Comparison of ENCODE assay signal across 29 cellular contexts in genomic region chr5:32833127-32833526, GRCh38.
"Had no signal": no experiment of that assay in that cellular context is flagged by ENCODE, and none has a peak within 500 bp of the region (broad histone marks: within the 10 kb centered on the region; RNA-seq: fewer than 3 reads in every experiment).

No MANE protein-coding gene starts in this region.

- H3K9ac ChIP-seq: KMS-11 had no signal

- H3K9me3 Mint-ChIP-seq: activated CD4-positive, alpha-beta T cell treated with anti-CD3 and anti-CD28 coated beads, Interleukin-2, amount 10 ng/mL, durations not matched to agents 7 days and 5 days; T-helper 1 cell treated with Interleukin-12 subunit alpha and Interleukin-12 subunit beta and Interleukin-4 antibody, amounts not matched to agents 30 μg/mL and 1 μg/mL, for 36 hours had no signal

- H3K36me3 Mint-ChIP-seq: activated CD4-positive, alpha-beta memory T cell treated with anti-CD3 and anti-CD28 coated beads for 36 hours; activated naive CD4-positive, alpha-beta T cell treated with anti-CD3 and anti-CD28 coated beads, Interleukin-2, amount 10 ng/mL, durations not matched to agents 7 days and 5 days; activated naive CD8-positive, alpha-beta T cell treated with anti-CD3 and anti-CD28 coated beads for 36 hours; IgD-negative memory B cell had no signal

- H3K4me1 Mint-ChIP-seq: activated T-helper 17 cell treated with anti-CD3 and anti-CD28 coated beads, Interleukin-2, amount 50 U/mL, for 72 hours; IgD-negative memory B cell had no signal

- H3K27me3 ChIP-seq: breast epithelium, MG63, Peyer's patch, SJCRH30 had no signal

- H3K27me3 Mint-ChIP-seq: activated CD4-positive, alpha-beta memory T cell treated with anti-CD3 and anti-CD28 coated beads for 36 hours; activated CD4-positive, alpha-beta T cell treated with anti-CD3 and anti-CD28 coated beads, Interleukin-2, amount 10 ng/mL, durations not matched to agents 7 days and 5 days; activated naive CD4-positive, alpha-beta T cell treated with anti-CD3 and anti-CD28 coated beads, Interleukin-2, amount 10 ng/mL, durations not matched to agents 7 days and 5 days; activated naive CD8-positive, alpha-beta T cell treated with anti-CD3 and anti-CD28 coated beads for 36 hours; IgD-negative memory B cell had no signal

- H3K27ac ChIP-seq: breast epithelium, KMS-11, Peyer's patch, RWPE1, SJCRH30 had no signal

- ATAC-seq: activated T-helper 17 cell treated with anti-CD3 and anti-CD28 coated beads, Interleukin-2, amount 50 U/mL, for 72 hours had no signal

- H3K4me1 ChIP-seq: breast epithelium, Peyer's patch had no signal

- DNase-seq: activated CD4-positive, alpha-beta memory T cell treated with anti-CD3 and anti-CD28 coated beads for 36 hours; activated CD4-positive, alpha-beta T cell treated with anti-CD3 and anti-CD28 coated beads, Interleukin-2, amount 10 ng/mL, durations not matched to agents 7 days and 5 days; activated CD4-positive, CD25-positive, alpha-beta regulatory T cell; activated CD8-positive, alpha-beta memory T cell treated with anti-CD3 and anti-CD28 coated beads for 24 hours; activated gamma-delta T cell treated with Interleukin-2 at 50 U/mL for 16 hours; activated naive CD4-positive, alpha-beta T cell treated with anti-CD3 and anti-CD28 coated beads, Interleukin-2, amount 10 ng/mL, durations not matched to agents 7 days and 5 days; activated naive CD8-positive, alpha-beta T cell treated with anti-CD3 and anti-CD28 coated beads for 36 hours; activated T-cell treated with anti-CD3 and anti-CD28 coated beads for 4 hours; activated T-cell treated with anti-CD3 and anti-CD28 coated beads, Interleukin-2, amount 50 U/mL, for 48 hours; anterior cingulate cortex; central memory CD4-positive, alpha-beta T cell; MG63; MV-4-11; NCI-H1092 treated with DMSO at 0.1 percent for 48 hours; NCI-H1417 treated with DMSO at 0.1 percent for 48 hours; NCI-H1694 treated with DMSO at 0.1 percent for 48 hours; NCI-H2029 treated with DMSO at 0.1 percent for 48 hours; NCI-H446; NCI-H524; NCI-H774; Peyer's patch; Right ventricle myocardium superior; SJCRH30 had no signal

- H3K27ac Mint-ChIP-seq: activated CD4-positive, alpha-beta memory T cell treated with anti-CD3 and anti-CD28 coated beads for 36 hours; activated CD4-positive, alpha-beta T cell treated with anti-CD3 and anti-CD28 coated beads, Interleukin-2, amount 10 ng/mL, durations not matched to agents 7 days and 5 days; activated naive CD4-positive, alpha-beta T cell treated with anti-CD3 and anti-CD28 coated beads, Interleukin-2, amount 10 ng/mL, durations not matched to agents 7 days and 5 days; activated naive CD8-positive, alpha-beta T cell treated with anti-CD3 and anti-CD28 coated beads for 36 hours; activated T-helper 17 cell treated with anti-CD3 and anti-CD28 coated beads, Interleukin-2, amount 50 U/mL, for 72 hours; IgD-negative memory B cell; T-helper 1 cell treated with Interleukin-12 subunit alpha and Interleukin-12 subunit beta and Interleukin-4 antibody, amounts not matched to agents 30 μg/mL and 1 μg/mL, for 36 hours had no signal

- H3K36me3 ChIP-seq: breast epithelium, MG63, Peyer's patch, SJCRH30 had no signal

- H3K4me2 ChIP-seq: KMS-11 had no signal

- H3K4me3 ChIP-seq: breast epithelium, MG63, Peyer's patch, SJCRH30 had no signal

- H3K9me3 ChIP-seq: breast epithelium, MG63, Peyer's patch had no signal

- H3K4me3 Mint-ChIP-seq: activated CD4-positive, alpha-beta memory T cell treated with anti-CD3 and anti-CD28 coated beads for 36 hours; activated CD4-positive, alpha-beta T cell treated with anti-CD3 and anti-CD28 coated beads, Interleukin-2, amount 10 ng/mL, durations not matched to agents 7 days and 5 days; activated naive CD4-positive, alpha-beta T cell treated with anti-CD3 and anti-CD28 coated beads, Interleukin-2, amount 10 ng/mL, durations not matched to agents 7 days and 5 days; activated naive CD8-positive, alpha-beta T cell treated with anti-CD3 and anti-CD28 coated beads for 36 hours; activated T-helper 17 cell treated with anti-CD3 and anti-CD28 coated beads, Interleukin-2, amount 50 U/mL, for 72 hours; T-helper 1 cell treated with Interleukin-12 subunit alpha and Interleukin-12 subunit beta and Interleukin-4 antibody, amounts not matched to agents 30 μg/mL and 1 μg/mL, for 36 hours had no signal
